In genomic region chr14:105187116-105187515, GRCh38 we compare ENCODE assay signal across 17 cellular contexts. TPM values are rescaled to one million over a fixed set of nuclear protein-coding genes. Genes with fewer than 3 reads are reported as not detected.
A peak's percentile ranks its signal among the peaks of the same experiment; 100 is the strongest.
DNase-seq lines count a peak whose midpoint lies in the region; ATAC-seq and TF ChIP-seq lines count a peak whose summit lies in the region.
"Had no signal": no experiment of that assay in that cellular context is flagged by ENCODE, and none has a peak within 500 bp of the region (broad histone marks: within the 10 kb centered on the region; RNA-seq: fewer than 3 reads in every experiment).

No MANE protein-coding gene starts in this region.

- H3K4ac ChIP-seq in IMR-90 (ENCODE audit: low read depth, low read length): no peak overlapping the region

- intact Hi-C loops in IMR-90 (cut with micrococcal nuclease) (no loop called here), lower lobe of right lung (cut with DNase I) (no loop called here), posterior cingulate gyrus (cut with DNase I) (no loop called here)

- no peaks in the 10 kb centered on the region for H3K36me3 ChIP-seq in IMR-90 (ENCODE audit: control insufficient read depth, insufficient read depth, low read length)
- H3K36me3 ChIP-seq in lower lobe of right lung: no peaks in the 10 kb centered on the region
- H3K36me3 ChIP-seq: BE2C, SJCRH30 had no signal

- TF ChIP-seq POLR2A in IMR-90 (IDR thresholded peaks at IDR 0.05; ENCODE audit: low read depth, low read length): no peak

- H3K23ac ChIP-seq in IMR-90 (ENCODE audit: low read depth, low read length): no peak overlapping the region

- no peak overlapping the region for H4K5ac ChIP-seq in IMR-90 (ENCODE audit: low read depth, low read length)

- H2AK5ac ChIP-seq in IMR-90 (ENCODE audit: low read depth, low read length): no peak overlapping the region

- no TSS peak for BruUV-seq in IMR-90 (replicated peaks; lab: Mats Ljungman, UMichigan)

- no peak overlapping the region for H2BK15ac ChIP-seq in IMR-90 (ENCODE audit: low read depth, low read length)

- TF ChIP-seq CTCF in IMR-90 (conservative IDR thresholded peaks at IDR 0.05; ENCODE audit: low read depth, low read length) (no peak), lower lobe of right lung (IDR thresholded peaks at IDR 0.05) (no peak)

- DNase-seq in NCI-H748 (lab: John Stamatoyannopoulos, UW; ENCODE audit: unreplicated experiment) (peak; percentile 57), NCI-H748 treated with DMSO at 0.1 percent for 48 hours (lab: John Stamatoyannopoulos, UW) (no peak), IMR-90 (no peak), NCI-H510A (lab: John Stamatoyannopoulos, UW) (peak; percentile 82), lower lobe of right lung (no peak), SKM-1 (lab: John Stamatoyannopoulos, UW; ENCODE audit: unreplicated experiment) (no peak), GM03348 (ENCODE audit: low spot score) (no peak), posterior cingulate gyrus (no peak)
- DNase-seq: BE2C; CD8-positive, alpha-beta T cell; HCEC 1CT; Karpas-422; MM.1S; NCI-H1105; NCI-H2081 treated with DMSO at 0.1 percent for 48 hours; SJCRH30; T-helper 9 cell had no signal

- CTCF ChIA-PET in IMR-90 (lab: Yijun Ruan, JAX): interaction anchor here (0.5 kb wide), 1 partner anchor 205 kb away, joined by 8 read pairs; no protein-coding TSS in a partner anchor

- no peaks in the 10 kb centered on the region for H3K9me1 ChIP-seq in IMR-90 (ENCODE audit: insufficient read depth, low read length)

- H4K8ac ChIP-seq in IMR-90 (ENCODE audit: low read depth in 2 of 2, low read length in 2 of 2): no peak overlapping the region

- dilution Hi-C loops in IMR-90 (cut with HindIII; ENCODE audit: low sequenced_read_pairs, unreplicated experiment): no loop called here

- H3K56ac ChIP-seq in IMR-90 (ENCODE audit: extremely low read depth, insufficient read depth, low read length): no peak overlapping the region

- no peak overlapping the region for H2AK9ac ChIP-seq in IMR-90 (replicated peaks; ENCODE audit: low read depth, low read length, poor library complexity)

- H3K4me1 ChIP-seq in IMR-90 (ENCODE audit: control insufficient read depth, insufficient read depth, low read length): no peaks in the 10 kb centered on the region
- H3K4me1 ChIP-seq in lower lobe of right lung: peaks cover 4% of the 10 kb centered on the region
- H3K4me1 ChIP-seq: BE2C had no signal

- H3K4me2 ChIP-seq in IMR-90 (ENCODE audit: low read depth, low read length): no peak overlapping the region

- H3K27me3 ChIP-seq in IMR-90 (ENCODE audit: control insufficient read depth, insufficient read depth, low read length): peaks cover 16% of the 10 kb centered on the region; the same call in 1 of the 2 replicates
- H3K27me3 ChIP-seq in lower lobe of right lung (ENCODE audit: low read depth): peaks cover 10% of the 10 kb centered on the region
- H3K27me3 ChIP-seq: BE2C, SJCRH30 had no signal

- no peak overlapping the region for H2BK120ac ChIP-seq in IMR-90 (ENCODE audit: low read depth, low read length)

- no peak overlapping the region for H3K27ac ChIP-seq in IMR-90 (ENCODE audit: insufficient read depth, low read length)
- no peak overlapping the region for H3K27ac ChIP-seq in lower lobe of right lung
- H3K27ac ChIP-seq: SJCRH30 had no signal

- H2AFZ ChIP-seq in IMR-90 (replicated peaks; ENCODE audit: low read length, poor library complexity): no peak overlapping the region

- in situ Hi-C loops in IMR-90 (cut with MboI; ENCODE audit: low sequenced_read_pairs): no loop called here

- H3K18ac ChIP-seq in IMR-90 (ENCODE audit: low read depth, low read length): no peak overlapping the region

- ATAC-seq in IMR-90 (ENCODE audit: low read depth) (no peak), lower lobe of right lung (peak; percentile 80 to 83)
- ATAC-seq: CD8-positive, alpha-beta T cell had no signal

- no peak overlapping the region for H2BK20ac ChIP-seq in IMR-90 (ENCODE audit: low read depth, low read length)

- 93% methylated on average over 2 of the region's 4 CpGs; no CpG with 5 or more reads in 1 of the 2 experiments for WGBS in IMR-90 (ENCODE audit: extremely low coverage in 2 of 2, insufficient read length in 1 of 2), 2 experiments

- no peak for TF ChIP-seq RAD21 in IMR-90 (IDR thresholded peaks at IDR 0.05; ENCODE audit: low read length)

- H3K9ac ChIP-seq in IMR-90 (ENCODE audit: low read depth, low read length): no peak overlapping the region

- no peak overlapping the region for H3K4me3 ChIP-seq in IMR-90 (ENCODE audit: insufficient read depth, low read depth, low read length)
- no peak overlapping the region for H3K4me3 ChIP-seq in lower lobe of right lung
- H3K4me3 ChIP-seq: SJCRH30 had no signal

- H4K20me1 ChIP-seq in IMR-90 (ENCODE audit: insufficient read depth, low read length): no peaks in the 10 kb centered on the region

- no peaks in the 10 kb centered on the region for H3K79me1 ChIP-seq in IMR-90 (ENCODE audit: low read depth in 1 of 2, low read length in 2 of 2)

- H2BK5ac ChIP-seq in IMR-90 (ENCODE audit: low read depth, low read length, poor library complexity, severe bottlenecking): peak overlapping the region; percentile 60

- H3K9me3 ChIP-seq in IMR-90 (ENCODE audit: control insufficient read depth, insufficient read depth, low read length) (peaks cover 8% of the 10 kb centered on the region; the same call in 1 of the 2 replicates), lower lobe of right lung (no peaks in the 10 kb centered on the region)
- H3K9me3 ChIP-seq: BE2C had no signal

- H3K14ac ChIP-seq in IMR-90 (replicated peaks; ENCODE audit: low read depth, low read length): no peak overlapping the region

- POLR2A ChIA-PET in IMR-90 (lab: Charles Lee; ENCODE audit: unreplicated experiment): no interaction called here

- H4K91ac ChIP-seq in IMR-90 (ENCODE audit: insufficient read depth, low read depth, low read length): no peak overlapping the region

TF ChIP-seq in IMR-90, 13 proteins besides CTCF, POLR2A, EP300 and RAD21:
- no peak for TF ChIP-seq USF2 (IDR thresholded peaks at IDR 0.05; ENCODE audit: low read depth, low read length)
- TF ChIP-seq CHD1 (IDR thresholded peaks at IDR 0.05; ENCODE audit: low read depth, low read length): no peak

RNA-seq across cellular contexts. Expression of gene NUDT14, which starts 6.0 kb away (rescaled TPM):
- total RNA-seq in IMR-90 (2012; rRNA removed) (5.6 and 6.4 TPM in 2 replicates), lower lobe of right lung (54.5 TPM)
- polyA plus RNA-seq in IMR-90 (2012; rRNA removed): 9.3 and 11.8 TPM in 2 replicates
- polyA plus RNA-seq in IMR-90 (2012; cell fraction: cytosol; rRNA removed): 25.5 TPM in 2 replicates
- 12.8 and 30.0 TPM in 2 replicates for polyA plus RNA-seq in IMR-90 (2012; cell fraction: nucleus; rRNA removed; ENCODE audit: low replicate concordance)

RNA-seq across cellular contexts. Expression of gene JAG2, which starts 18.5 kb away (rescaled TPM):
- total RNA-seq in IMR-90 (2012; rRNA removed) (0.18 and 0.28 TPM in 2 replicates), lower lobe of right lung (29.2 TPM)
- 0.20 and 0.58 TPM in 2 replicates for polyA plus RNA-seq in IMR-90 (2012; rRNA removed)
- polyA plus RNA-seq in IMR-90 (2012; cell fraction: cytosol; rRNA removed): 0.25 and 0.58 TPM in 2 replicates
- polyA plus RNA-seq in IMR-90 (2012; cell fraction: nucleus; rRNA removed; ENCODE audit: low replicate concordance): 3.9 and 5.8 TPM in 2 replicates

Comparison
In these comparisons a context has a peak if more than half of its experiments do, and no peak if none do; other contexts are left out.
1. DNase-seq: peak in NCI-H748 (single experiment) and NCI-H510A (single experiment); none in NCI-H748 treated with DMSO at 0.1 percent for 48 hours (single experiment), IMR-90 (single experiment), lower lobe of right lung (single experiment), SKM-1 (single experiment), GM03348 (single experiment) and posterior cingulate gyrus (0 of 10).
2. RNA of gene JAG2, which starts 18.5 kb away (total RNA-seq): 29.2 TPM in lower lobe of right lung (single experiment); 0.18 to 0.28 TPM in IMR-90; every median in the first group is over 10 times any median in the second.